ENCODE assay signal across 10 cellular contexts in genomic region chr2:226813148-226813701, GRCh38. TPM values are rescaled to one million over a fixed set of nuclear protein-coding genes. Genes with fewer than 3 reads are reported as not detected.
DNase-seq lines count a peak whose midpoint lies in the region; ATAC-seq and TF ChIP-seq lines count a peak whose summit lies in the region.
"Had no signal": no experiment of that assay in that cellular context is flagged by ENCODE, and none has a peak within 500 bp of the region (broad histone marks: within the 10 kb centered on the region; RNA-seq: fewer than 3 reads in every experiment).

No MANE protein-coding gene starts in this region.

- TF ChIP-seq CTCF in PC-3 (conservative IDR thresholded peaks at IDR 0.05; ENCODE audit: low read depth, low read length) (peak; percentile 75), hepatocyte (IDR thresholded peaks at IDR 0.05; ENCODE audit: poor library complexity) (peak; percentile 34)

- no peaks in the 10 kb centered on the region for H4K20me1 ChIP-seq in PC-3 (ENCODE audit: low read length)
- no peaks in the 10 kb centered on the region for H4K20me1 ChIP-seq in hepatocyte (ENCODE audit: insufficient read depth, poor library complexity, severe bottlenecking)

- no peaks in the 10 kb centered on the region for H3K9me3 ChIP-seq in PC-3 (ENCODE audit: low read length)
- no peaks in the 10 kb centered on the region for H3K9me3 ChIP-seq in hepatocyte (ENCODE audit: low read depth)

- no peak overlapping the region for H3K4me3 ChIP-seq in PC-3 (ENCODE audit: low read length)
- H3K4me3 ChIP-seq in hepatocyte = no peak overlapping the region

- DNase-seq in D341Med (ENCODE audit: low spot score) (peak; percentile 45), PC-3 (peak; percentile 55), hepatocyte (ENCODE audit: low spot score) (peak; percentile 18), RPMI8226 (no peak)
- DNase-seq: central memory CD4-positive, alpha-beta T cell; left ventricle myocardium superior had no signal

- H3F3A ChIP-seq in PC-3 (ENCODE audit: low read length, unreplicated experiment) = no peaks in the 10 kb centered on the region

- peak; percentile 85 for ATAC-seq in GM18868 (IDR thresholded peaks at IDR 0.05; ENCODE audit: unreplicated experiment)
- ATAC-seq in PC-3 = peak; percentile 81
- ATAC-seq in GM18861 (IDR thresholded peaks at IDR 0.05; ENCODE audit: unreplicated experiment) = no peak
- ATAC-seq in HG02642 (IDR thresholded peaks at IDR 0.05; ENCODE audit: poor library complexity, unreplicated experiment) = no peak
- ATAC-seq in GM19452 (IDR thresholded peaks at IDR 0.05; ENCODE audit: unreplicated experiment) = no peak
- ATAC-seq: left ventricle myocardium superior had no signal

- H3K27me3 ChIP-seq in PC-3 (ENCODE audit: low read length) = no peaks in the 10 kb centered on the region
- H3K27me3 ChIP-seq in hepatocyte = no peaks in the 10 kb centered on the region

- 97% methylated on average over 1 of the region's 1 CpG for WGBS in hepatocyte (ENCODE audit: low lambda C conversion rate, missing lambda C conversion rate)

- H3K27ac ChIP-seq in PC-3 (ENCODE audit: low read length) (no peak overlapping the region), hepatocyte (no peak overlapping the region)

- H3K9ac ChIP-seq in PC-3 (ENCODE audit: low read length) = no peak overlapping the region

- no TSS peak for BruUV-seq in PC-3 (replicated peaks; lab: Mats Ljungman, UMichigan)

- H3K4me1 ChIP-seq in PC-3 (ENCODE audit: insufficient read depth, low read length) = no peaks in the 10 kb centered on the region
- H3K4me1 ChIP-seq in hepatocyte (ENCODE audit: insufficient read depth) = no peaks in the 10 kb centered on the region

- intact Hi-C loops in PC-3 (cut with micrococcal nuclease) = loop anchor here (1.0 kb wide), 2 partner anchors 172 to 294 kb away; no protein-coding TSS in a partner anchor

- CTCF ChIA-PET in PC-3 (lab: Charles Lee) = interaction anchor here (1.0 kb wide), 1 partner anchor 11 kb away, joined by 5 read pairs; no protein-coding TSS in a partner anchor

- H3K79me2 ChIP-seq in PC-3 (ENCODE audit: low read length) (no peaks in the 10 kb centered on the region), hepatocyte (no peaks in the 10 kb centered on the region)

- no peaks in the 10 kb centered on the region for H3K36me3 ChIP-seq in PC-3 (ENCODE audit: low read depth, low read length)
- no peaks in the 10 kb centered on the region for H3K36me3 ChIP-seq in hepatocyte (replicated peaks; ENCODE audit: insufficient read depth, low read depth)

- POLR2A ChIA-PET in PC-3 (lab: Charles Lee; ENCODE audit: unreplicated experiment) = no interaction called here

- H3K9me2 ChIP-seq in PC-3 (replicated peaks; ENCODE audit: low read length) = no peaks in the 10 kb centered on the region
- no peaks in the 10 kb centered on the region for H3K9me2 ChIP-seq in hepatocyte (replicated peaks; ENCODE audit: insufficient read depth)

- no peak overlapping the region for H2AFZ ChIP-seq in PC-3 (ENCODE audit: low read length)
- H2AFZ ChIP-seq in hepatocyte = no peak overlapping the region

- no peak overlapping the region for H3K4me2 ChIP-seq in PC-3 (ENCODE audit: low read length)
- no peak overlapping the region for H3K4me2 ChIP-seq in hepatocyte

RNA-seq across cellular contexts. Expression of gene IRS1, which starts 13.6 kb away (rescaled TPM):
- total RNA-seq in PC-3 (2014; rRNA removed) (38.8 and 43.8 TPM in 2 replicates), hepatocyte (20.1 and 25.6 TPM in 2 replicates)
- 10.9 and 12.5 TPM in 2 replicates for polyA plus RNA-seq in hepatocyte

RNA-seq across cellular contexts. Expression of gene RHBDD1, which starts 22.6 kb away (rescaled TPM):
- 7.8 and 9.1 TPM in 2 replicates for total RNA-seq in PC-3 (2014; rRNA removed)
- total RNA-seq in hepatocyte = 16.2 and 20.1 TPM in 2 replicates
- polyA plus RNA-seq in hepatocyte = 13.1 and 20.9 TPM in 2 replicates

Comparison
In these comparisons a context has a peak if more than half of its experiments do, and no peak if none do; other contexts are left out.
1. ATAC-seq: peak in GM18868 (single experiment) and PC-3 (single experiment); none in GM18861 (single experiment), HG02642 (single experiment) and GM19452 (single experiment).